11 cellular contexts compared by ENCODE assay signal in genomic region chr10:125785831-125786230, GRCh38. TPM values are rescaled to one million over a fixed set of nuclear protein-coding genes. Genes with fewer than 3 reads are reported as not detected.
"Had no signal": no experiment of that assay in that cellular context is flagged by ENCODE, and none has a peak within 500 bp of the region (broad histone marks: within the 10 kb centered on the region; RNA-seq: fewer than 3 reads in every experiment).

No MANE protein-coding gene starts in this region.

- H3K9me3 ChIP-seq: HAP-1 had no signal

- H3K4me3 ChIP-seq: GM23248, GM23338, HAP-1 had no signal

- H3K9ac ChIP-seq: GM23248 had no signal

- H3K36me3 ChIP-seq: HAP-1 had no signal

- H3K4me2 ChIP-seq: GM23338 had no signal

- ATAC-seq: GM23338, HCT116 had no signal

- H3K4me1 ChIP-seq: HAP-1 had no signal

- H2AFZ ChIP-seq: GM23248, GM23338 had no signal

- H3K27ac ChIP-seq: GM23248 had no signal

- DNase-seq: GM23248, GOT3, H7, H9, HCEC 1CT, HFFc6 had no signal

RNA-seq across cellular contexts. Expression of gene MMP21, which starts 10.2 kb away (rescaled TPM):
- total RNA-seq: GM23248, GM23338, H1, H4, H7, H9, HFFc6 had no signal
- polyA plus RNA-seq: GM23248, GM23338, H1 had no signal
